ENCODE assay signal across 1 cellular context in genomic region chr20:56710577-56711465, GRCh38.
TF ChIP-seq lines count a peak whose summit lies in the region.

No MANE protein-coding gene starts in this region.

TF ChIP-seq in IMR-90, 13 proteins besides CTCF, POLR2A, EP300 and RAD21 (continued from another document):
- no peak for TF ChIP-seq USF2 (IDR thresholded peaks at IDR 0.05; ENCODE audit: low read depth, low read length)
- TF ChIP-seq SMC3 (IDR thresholded peaks at IDR 0.05; ENCODE audit: low read depth, low read length) = no peak
